ENCODE assay signal across 8 cellular contexts in the genomic region with DNA sequence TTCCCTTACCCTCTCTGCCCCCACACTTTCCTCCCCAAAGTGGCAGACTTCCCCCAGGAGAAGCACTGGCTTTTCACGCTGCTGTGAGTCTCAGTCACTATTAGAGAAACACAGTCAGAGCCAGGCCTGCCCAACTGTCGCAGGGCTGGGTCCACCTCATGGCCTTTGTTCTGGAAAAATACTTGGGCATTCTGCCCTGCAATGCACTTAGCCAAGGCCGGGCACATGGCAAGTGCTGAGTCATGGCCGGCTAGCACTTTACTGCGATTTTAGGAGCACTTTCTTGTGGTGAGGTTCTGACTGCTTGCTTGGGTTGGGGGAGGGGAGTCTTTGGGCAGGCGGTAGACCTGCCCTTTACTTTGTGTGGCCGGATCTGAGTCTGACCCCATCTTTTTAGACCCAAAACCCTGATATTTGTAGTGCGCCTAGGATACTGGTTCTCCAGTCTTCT. TPM values are rescaled to one million over a fixed set of nuclear protein-coding genes. Genes with fewer than 3 reads are reported as not detected.
DNase-seq lines count a peak whose midpoint lies in the region; ATAC-seq and TF ChIP-seq lines count a peak whose summit lies in the region.

No MANE protein-coding gene starts in this region.

- H3K4me1 ChIP-seq in vagina: peaks cover 97% of the 10 kb centered on the region

- peaks cover 0 to 5% of the 10 kb centered on the region in 2 donors for H3K36me3 ChIP-seq in vagina

- intact Hi-C loops in vagina (cut with DNase I): no loop called here

- ATAC-seq in HG02610 (IDR thresholded peaks at IDR 0.05; ENCODE audit: unreplicated experiment): no peak

- H3K27ac ChIP-seq in vagina: peak overlapping the region; percentile 96

- H3K27me3 ChIP-seq in vagina: no peaks in the 10 kb centered on the region

- TF ChIP-seq CTCF in epithelial cell of esophagus (IDR thresholded peaks at IDR 0.05; ENCODE audit: insufficient read depth, low read depth, low read length, missing control alignments) (no peak), vagina (IDR thresholded peaks at IDR 0.05) (no peak)

- no peaks in the 10 kb centered on the region for H3K9me3 ChIP-seq in vagina

- DNase-seq in GM03348 (ENCODE audit: low spot score) (peak; percentile 87), NOMO-1 treated with dmso at 0.1 percent for 144 hours (lab: John Stamatoyannopoulos, UW; ENCODE audit: unreplicated experiment) (peak; percentile 25), epithelial cell of esophagus (ENCODE audit: low read depth) (peak; percentile 73), midbrain (lab: John Stamatoyannopoulos, UW) (peak; percentile 89), vagina (ENCODE audit: extremely low spot score in 2 of 2) (peak in 1 of 2 donors; percentile 91), NCI-H1048 (lab: John Stamatoyannopoulos, UW) (no peak)
- DNase-seq in stimulated activated CD4-positive, alpha-beta T cell treated with anti-CD3 and anti-CD28 coated beads, Interleukin-12 subunit alpha, Interleukin-12 subunit beta, amount 100 ng/mL, for 4 hours: no peak

- H3K4me3 ChIP-seq in epithelial cell of esophagus (ENCODE audit: low read length): no peak overlapping the region
- H3K4me3 ChIP-seq in vagina: peak overlapping the region; percentile 12 to 36

- TF ChIP-seq POLR2A in vagina (IDR thresholded peaks at IDR 0.05): peak in 1 of 2 donors; percentile 3

RNA-seq across cellular contexts. Expression of gene EPHX1, which starts 7.7 kb away (rescaled TPM):
- 142 TPM for total RNA-seq in vagina

RNA-seq across cellular contexts. Expression of gene SRP9, which starts 40.0 kb away (rescaled TPM):
- 120 TPM for total RNA-seq in vagina

Comparison
In these comparisons a context has a peak if more than half of its experiments do, and no peak if none do; other contexts are left out.
1. DNase-seq: peak in GM03348 (single experiment), NOMO-1 treated with dmso at 0.1 percent for 144 hours (single experiment), epithelial cell of esophagus (single experiment) and midbrain (single experiment); none in stimulated activated CD4-positive, alpha-beta T cell treated with anti-CD3 and anti-CD28 coated beads, Interleukin-12 subunit alpha, Interleukin-12 subunit beta, amount 100 ng/mL, for 4 hours (single experiment) and NCI-H1048 (single experiment).